ENCODE assay signal across 11 cellular contexts in the genomic region with DNA sequence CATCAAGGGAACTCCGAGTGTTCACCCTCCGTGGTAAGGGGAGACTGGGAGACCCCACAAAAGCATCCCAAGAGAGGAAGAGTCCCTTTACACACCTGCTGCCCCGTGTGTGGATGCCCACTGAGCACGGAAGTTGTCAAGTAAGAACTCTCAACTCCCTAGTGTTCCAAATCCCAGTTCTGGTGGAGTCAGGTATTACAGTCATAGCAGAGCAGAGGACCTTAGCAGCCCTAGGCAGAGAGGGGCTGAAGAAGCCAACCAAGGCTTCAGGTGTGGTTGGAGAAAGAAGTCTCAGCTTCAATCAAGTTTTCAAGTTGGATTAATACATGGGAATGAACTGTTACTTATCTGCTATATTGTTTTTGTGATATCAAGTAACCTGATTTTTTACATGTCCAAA.
DNase-seq lines count a peak whose midpoint lies in the region; ATAC-seq and TF ChIP-seq lines count a peak whose summit lies in the region.
"Had no signal": no experiment of that assay in that cellular context is flagged by ENCODE, and none has a peak within 500 bp of the region (broad histone marks: within the 10 kb centered on the region; RNA-seq: fewer than 3 reads in every experiment).

No MANE protein-coding gene starts in this region.

- H3K9me2 ChIP-seq in SK-N-SH: no peaks in the 10 kb centered on the region

- H3K27me3 ChIP-seq in SK-N-SH (ENCODE audit: insufficient read depth) (no peaks in the 10 kb centered on the region), DND-41 (ENCODE audit: insufficient read depth, low read length, poor library complexity) (no peaks in the 10 kb centered on the region), prostate gland (replicated peaks; ENCODE audit: insufficient read depth) (no peaks in the 10 kb centered on the region)
- H3K27me3 ChIP-seq in naive thymus-derived CD4-positive, alpha-beta T cell (ENCODE audit: control insufficient read depth in 2 of 2, insufficient read depth in 2 of 2, low read length in 2 of 2): no peaks in the 10 kb centered on the region

- no peak for TF ChIP-seq CTCF in SK-N-SH (IDR thresholded peaks at IDR 0.05)
- no peak for TF ChIP-seq CTCF in DND-41 (IDR thresholded peaks at IDR 0.05; ENCODE audit: borderline replicate concordance, extremely low read depth, low read length, poor library complexity, severe bottlenecking)
- no peak for TF ChIP-seq CTCF in activated CD8-positive, alpha-beta T cell treated with anti-CD3 and anti-CD28 coated beads for 36 hours (IDR thresholded peaks at IDR 0.05)
- TF ChIP-seq CTCF in prostate gland (IDR thresholded peaks at IDR 0.05): no peak

- intact Hi-C loops in activated CD8-positive, alpha-beta T cell treated with anti-CD3 and anti-CD28 coated beads for 36 hours (cut with micrococcal nuclease): loop anchor here (2.0 to 10.0 kb wide), 6 partner anchors 38 to 1258 kb away; no protein-coding TSS in a partner anchor
- intact Hi-C loops in naive thymus-derived CD4-positive, alpha-beta T cell (cut with micrococcal nuclease): loop anchor here (2.0 to 10.0 kb wide), 7 partner anchors 88 to 873 kb away; a partner anchor contains a TSS
- intact Hi-C loops in prostate gland (cut with DNase I): loop anchor here (2.0 to 10.0 kb wide), 3 partner anchors 305 to 1335 kb away; no protein-coding TSS in a partner anchor

- H3K36me3 ChIP-seq in SK-N-SH (replicated peaks in 1 of 2; ENCODE audit: control insufficient read depth in 1 of 2, insufficient read depth in 2 of 2, low read length in 1 of 2) (no peaks in the 10 kb centered on the region), DND-41 (ENCODE audit: insufficient read depth, low read length) (no peaks in the 10 kb centered on the region), prostate gland (no peaks in the 10 kb centered on the region)
- H3K36me3 ChIP-seq in naive thymus-derived CD4-positive, alpha-beta T cell (ENCODE audit: control insufficient read depth in 2 of 3, insufficient read depth in 3 of 3, low read length in 3 of 3): no peaks in the 10 kb centered on the region
- H3K36me3 ChIP-seq: lower lobe of right lung had no signal

- no peaks in the 10 kb centered on the region for H4K20me1 ChIP-seq in SK-N-SH (ENCODE audit: insufficient read depth)
- H4K20me1 ChIP-seq in DND-41 (ENCODE audit: insufficient read depth, low read length): no peaks in the 10 kb centered on the region

- peak overlapping the region; percentile 88 for H3K4me3 Mint-ChIP-seq in activated CD8-positive, alpha-beta T cell treated with anti-CD3 and anti-CD28 coated beads for 36 hours
- H3K4me3 Mint-ChIP-seq in naive thymus-derived CD4-positive, alpha-beta T cell: peak overlapping the region in 9 of 10 donors; percentile 1 to 91 (median 83)

- peaks cover 56% of the 10 kb centered on the region for H3K4me1 Mint-ChIP-seq in activated CD8-positive, alpha-beta T cell treated with anti-CD3 and anti-CD28 coated beads for 36 hours (ENCODE audit: low read depth)
- H3K4me1 Mint-ChIP-seq in naive thymus-derived CD4-positive, alpha-beta T cell: peaks cover 24 to 51% (median 51%) of the 10 kb centered on the region in 7 donors

- peak overlapping the region; percentile 99 for H3K27ac Mint-ChIP-seq in activated CD8-positive, alpha-beta T cell treated with anti-CD3 and anti-CD28 coated beads for 36 hours
- peak overlapping the region in 8 of 9 donors; percentile 26 to 99 (median 94) for H3K27ac Mint-ChIP-seq in naive thymus-derived CD4-positive, alpha-beta T cell

- DNase-seq in SK-N-SH (no peak), DND-41 (no peak), prostate gland (ENCODE audit: low spot score) (no peak)
- DNase-seq in activated CD8-positive, alpha-beta T cell treated with anti-CD3 and anti-CD28 coated beads for 36 hours: no peak
- no peak for DNase-seq in naive thymus-derived CD4-positive, alpha-beta T cell
- DNase-seq: activated effector memory CD4-positive, alpha-beta T cell treated with anti-CD3 and anti-CD28 coated beads, Interleukin-2, amount 50 U/mL, for 16 hours; lower lobe of right lung; NCI-H446 had no signal

- H2AFZ ChIP-seq in SK-N-SH (ENCODE audit: low read depth) (no peak overlapping the region), DND-41 (ENCODE audit: low read depth, low read length) (no peak overlapping the region)

- H3K9me3 Mint-ChIP-seq in activated CD8-positive, alpha-beta T cell treated with anti-CD3 and anti-CD28 coated beads for 36 hours: peaks cover 20% of the 10 kb centered on the region
- peaks cover 3 to 25% (median 11%) of the 10 kb centered on the region in 11 donors for H3K9me3 Mint-ChIP-seq in naive thymus-derived CD4-positive, alpha-beta T cell

- CTCF ChIA-PET in SK-N-SH (lab: Yijun Ruan, JAX): interaction anchor here (1.0 to 5.0 kb wide), 8 partner anchors 13 to 1251 kb away, joined by 4 to 48 read pairs (median 29); a partner anchor contains a TSS
- CTCF ChIA-PET in activated CD8-positive, alpha-beta T cell treated with anti-CD3 and anti-CD28 coated beads for 36 hours (lab: Charles Lee): interaction anchor here (1.1 to 4.3 kb wide), 5 partner anchors 13 to 242 kb away, joined by 3 to 30 read pairs (median 19); no protein-coding TSS in a partner anchor
- CTCF ChIA-PET in naive thymus-derived CD4-positive, alpha-beta T cell (lab: Charles Lee): interaction anchor here (0.9 to 4.6 kb wide), 8 partner anchors 16 to 1711 kb away, joined by 3 to 40 read pairs (median 14); a partner anchor contains a TSS

- no peak overlapping the region for H3K9ac ChIP-seq in SK-N-SH
- no peak overlapping the region for H3K9ac ChIP-seq in DND-41 (ENCODE audit: low read depth, low read length)

- POLR2A ChIA-PET in SK-N-SH (lab: Yijun Ruan, JAX): no interaction called here
- POLR2A ChIA-PET in activated CD8-positive, alpha-beta T cell treated with anti-CD3 and anti-CD28 coated beads for 36 hours (lab: Charles Lee): interaction anchor here (0.6 to 5.1 kb wide), 10 partner anchors 12 to 1252 kb away, joined by 3 to 70 read pairs (median 5); a partner anchor contains a TSS
- POLR2A ChIA-PET in naive thymus-derived CD4-positive, alpha-beta T cell (lab: Charles Lee): interaction anchor here (1.7 to 3.6 kb wide), 4 partner anchors 138 to 1255 kb away, joined by 7 to 31 read pairs (median 12); a partner anchor contains a TSS

- no peak for TF ChIP-seq EP300 in SK-N-SH (IDR thresholded peaks at IDR 0.05; ENCODE audit: borderline replicate concordance in 1 of 2, low read depth in 1 of 2, low read length in 1 of 2)

- peak; percentile 67 for ATAC-seq in SK-N-SH treated with all-trans-retinoic acid at 6 μM for 48 hours
- ATAC-seq in DND-41 (ENCODE audit: insufficient read depth, low read depth): 0 out of 3 replicates have a peak, but pooled peaks have one; percentile 44
- no peak for ATAC-seq in activated CD8-positive, alpha-beta T cell treated with anti-CD3 and anti-CD28 coated beads for 36 hours
- ATAC-seq in naive thymus-derived CD4-positive, alpha-beta T cell: no peak
- no peak for ATAC-seq in HG02798 (IDR thresholded peaks at IDR 0.05; ENCODE audit: poor library complexity, unreplicated experiment)
- ATAC-seq in GM21390 (IDR thresholded peaks at IDR 0.05; ENCODE audit: unreplicated experiment): no peak

- H3K4me1 ChIP-seq in SK-N-SH (ENCODE audit: control insufficient read depth in 1 of 2, insufficient read depth in 2 of 2, low read depth in 1 of 2, low read length in 1 of 2) (peaks cover 0 to 4% of the 10 kb centered on the region in 2 experiments; a peak in 2 of 4 replicates), DND-41 (ENCODE audit: insufficient read depth, low read length) (no peaks in the 10 kb centered on the region; the same call in 1 of the 2 replicates), prostate gland (replicated peaks) (no peaks in the 10 kb centered on the region)
- H3K4me1 ChIP-seq in naive thymus-derived CD4-positive, alpha-beta T cell (ENCODE audit: control insufficient read depth in 2 of 2, insufficient read depth in 2 of 2, low read length in 2 of 2): peaks cover 0 to 29% of the 10 kb centered on the region in 2 donors

- H3K27ac ChIP-seq in SK-N-SH (ENCODE audit: low read depth in 2 of 2, low read length in 1 of 2) (no peak overlapping the region), DND-41 (ENCODE audit: low read length) (no peak overlapping the region), prostate gland (no peak overlapping the region)
- no peak overlapping the region for H3K27ac ChIP-seq in naive thymus-derived CD4-positive, alpha-beta T cell (ENCODE audit: low read depth, low read length)

- no peaks in the 10 kb centered on the region for H3K79me2 ChIP-seq in SK-N-SH (ENCODE audit: insufficient read depth)
- no peaks in the 10 kb centered on the region for H3K79me2 ChIP-seq in DND-41 (ENCODE audit: insufficient read depth, low read length)

- TF ChIP-seq POLR2A in prostate gland (IDR thresholded peaks at IDR 0.05): no peak

- H3K9me3 ChIP-seq in SK-N-SH (no peaks in the 10 kb centered on the region), DND-41 (ENCODE audit: insufficient read depth, low read length, severe bottlenecking) (peaks cover 2% of the 10 kb centered on the region), prostate gland (no peaks in the 10 kb centered on the region)
- H3K9me3 ChIP-seq in naive thymus-derived CD4-positive, alpha-beta T cell (ENCODE audit: control insufficient read depth in 2 of 3, low read length in 3 of 3): peaks cover 0 to 12% (median 0%) of the 10 kb centered on the region in 3 experiments

- H3K4me2 ChIP-seq in SK-N-SH: no peak overlapping the region
- H3K4me2 ChIP-seq in DND-41 (ENCODE audit: insufficient read depth, low read length): no peak overlapping the region

- 57% methylated on average over 4 of the region's 4 CpGs for WGBS in SK-N-SH (ENCODE audit: low lambda C conversion rate)
- 94% methylated on average over 4 of the region's 4 CpGs for WGBS in prostate gland

- peaks cover 36% of the 10 kb centered on the region for H3K36me3 Mint-ChIP-seq in activated CD8-positive, alpha-beta T cell treated with anti-CD3 and anti-CD28 coated beads for 36 hours (ENCODE audit: low read depth)
- H3K36me3 Mint-ChIP-seq in naive thymus-derived CD4-positive, alpha-beta T cell: peaks cover 0 to 32% (median 3%) of the 10 kb centered on the region in 5 donors

- H3F3A ChIP-seq in SK-N-SH (replicated peaks; ENCODE audit: insufficient read depth): no peaks in the 10 kb centered on the region

- no peak for TF ChIP-seq RAD21 in SK-N-SH (IDR thresholded peaks at IDR 0.05; ENCODE audit: low read length)

- no peak overlapping the region for H3K4me3 ChIP-seq in SK-N-SH (ENCODE audit: low read depth in 2 of 2, low read length in 1 of 2)
- H3K4me3 ChIP-seq in DND-41 (ENCODE audit: low read depth in 1 of 2, low read length in 2 of 2): no peak overlapping the region
- no peak overlapping the region for H3K4me3 ChIP-seq in naive thymus-derived CD4-positive, alpha-beta T cell (ENCODE audit: low read length)
- H3K4me3 ChIP-seq in prostate gland: no peak overlapping the region

- H3K27me3 Mint-ChIP-seq in activated CD8-positive, alpha-beta T cell treated with anti-CD3 and anti-CD28 coated beads for 36 hours: no peaks in the 10 kb centered on the region
- H3K27me3 Mint-ChIP-seq in naive thymus-derived CD4-positive, alpha-beta T cell: no peaks in the 10 kb centered on the region

TF ChIP-seq in SK-N-SH treated with all-trans-retinoic acid at 6 μM for 48 hours, 23 proteins besides CTCF, POLR2A, EP300 and RAD21 (continues in another document):
- TF ChIP-seq ZFP3 (CRISPR knock-in tag; IDR thresholded peaks at IDR 0.05): no peak
- TF ChIP-seq PPARA (CRISPR knock-in tag; IDR thresholded peaks at IDR 0.05; ENCODE audit: borderline replicate concordance): no peak

TF ChIP-seq in SK-N-SH, 30 proteins besides CTCF, POLR2A, EP300 and RAD21 (continues in another document):
- TF ChIP-seq SIN3A (IDR thresholded peaks at IDR 0.05; ENCODE audit: borderline replicate concordance, low read depth, low read length): no peak

Comparison
In these comparisons a context has a peak if more than half of its experiments do, and no peak if none do; other contexts are left out.
1. ATAC-seq: peak in SK-N-SH treated with all-trans-retinoic acid at 6 μM for 48 hours (single experiment) and DND-41 (single experiment); none in activated CD8-positive, alpha-beta T cell treated with anti-CD3 and anti-CD28 coated beads for 36 hours (single experiment), naive thymus-derived CD4-positive, alpha-beta T cell (single experiment), HG02798 (single experiment) and GM21390 (single experiment).